ENCODE assay signal across 15 cellular contexts in the genomic region with DNA sequence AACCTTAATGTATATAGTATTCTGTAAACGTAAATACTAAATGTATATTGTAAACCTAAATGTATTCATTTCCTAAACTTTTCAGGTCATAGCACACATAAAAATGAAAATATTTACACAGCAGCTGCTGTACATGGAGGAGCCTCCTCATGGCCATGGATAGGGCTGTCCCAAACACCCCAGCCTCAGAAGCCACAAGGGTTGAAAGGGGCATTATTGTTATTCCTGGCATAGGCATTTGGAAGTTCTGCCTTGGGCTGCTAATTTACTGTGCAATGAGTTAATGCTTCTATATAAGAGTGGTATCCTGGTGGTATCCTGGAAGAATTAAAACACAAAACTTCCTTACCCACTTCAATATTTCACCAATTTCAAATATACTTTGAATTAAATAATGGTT.
DNase-seq lines count a peak whose midpoint lies in the region; ATAC-seq and TF ChIP-seq lines count a peak whose summit lies in the region.
"Had no signal": no experiment of that assay in that cellular context is flagged by ENCODE, and none has a peak within 500 bp of the region (broad histone marks: within the 10 kb centered on the region; RNA-seq: fewer than 3 reads in every experiment).

No MANE protein-coding gene starts in this region.

- no peak overlapping the region for H3K9ac ChIP-seq in IMR-90 (ENCODE audit: low read depth, low read length)
- H3K9ac ChIP-seq: BLaER1 treated with 17β-estradiol and CSF1 and Interleukin-3, amounts not matched to agents 10 nM and 100 nM had no signal

- H2AFZ ChIP-seq in IMR-90 (replicated peaks; ENCODE audit: low read length, poor library complexity) = no peak overlapping the region
- H2AFZ ChIP-seq in hepatocyte = no peak overlapping the region

- ATAC-seq in IMR-90 (ENCODE audit: low read depth) (peak; percentile 45), heart left ventricle (no peak), WTC11 (no peak)
- ATAC-seq: HepG2 had no signal

- H3K14ac ChIP-seq in IMR-90 (replicated peaks; ENCODE audit: low read depth, low read length) = no peak overlapping the region

- H3K36me3 Mint-ChIP-seq in HFFc6 (ENCODE audit: low read depth) (no peaks in the 10 kb centered on the region), WTC11 (no peaks in the 10 kb centered on the region)

- H3K27ac ChIP-seq in IMR-90 (ENCODE audit: insufficient read depth, low read length) (no peak overlapping the region), SJCRH30 (no peak overlapping the region), hepatocyte (peak overlapping the region; percentile 92), heart left ventricle (no peak overlapping the region), testis (no peak overlapping the region)
- H3K27ac ChIP-seq: 22Rv1; BLaER1 treated with 17β-estradiol and CSF1 and Interleukin-3, amounts not matched to agents 10 nM and 100 nM had no signal

- no peaks in the 10 kb centered on the region; the same call in 1 of the 2 replicates for H3K27me3 Mint-ChIP-seq in HFFc6 (ENCODE audit: insufficient read depth)
- H3K27me3 Mint-ChIP-seq in WTC11 (ENCODE audit: low read depth) = no peaks in the 10 kb centered on the region
- H3K27me3 Mint-ChIP-seq: CD4-positive, alpha-beta T cell had no signal

- no peak for TF ChIP-seq RAD21 in IMR-90 (IDR thresholded peaks at IDR 0.05; ENCODE audit: low read length)

- H4K91ac ChIP-seq in IMR-90 (ENCODE audit: insufficient read depth, low read depth, low read length) = no peak overlapping the region

- H3K79me2 ChIP-seq in hepatocyte = no peaks in the 10 kb centered on the region

- DNase-seq in AG10803 (ENCODE audit: low read depth) (peak; percentile 9), IMR-90 (peak; percentile 7), SJCRH30 (peak; percentile 16 to 57), hepatocyte (ENCODE audit: low spot score) (no peak), heart left ventricle (no peak), HFFc6 (no peak), WTC11 (ENCODE audit: low spot score) (no peak), testis (no peak)
- DNase-seq: CD4-positive, alpha-beta T cell; DMS79; GF-D8; HCEC 1CT had no signal

- no peak overlapping the region for H3K23ac ChIP-seq in IMR-90 (ENCODE audit: low read depth, low read length)

- H3K4me1 ChIP-seq in IMR-90 (ENCODE audit: control insufficient read depth, insufficient read depth, low read length) (peaks cover 4% of the 10 kb centered on the region), SJCRH30 (peaks cover 41% of the 10 kb centered on the region), hepatocyte (ENCODE audit: insufficient read depth) (peaks cover 23% of the 10 kb centered on the region), heart left ventricle (peaks cover 0 to 7% (median 0%) of the 10 kb centered on the region in 12 donors), testis (peaks cover 14% of the 10 kb centered on the region)
- H3K4me1 ChIP-seq: BLaER1 treated with 17β-estradiol and CSF1 and Interleukin-3, amounts not matched to agents 10 nM and 100 nM had no signal

- no peak overlapping the region for H4K8ac ChIP-seq in IMR-90 (ENCODE audit: low read depth in 2 of 2, low read length in 2 of 2)

- H3K27ac Mint-ChIP-seq in HFFc6 (no peak overlapping the region), WTC11 (no peak overlapping the region)
- H3K27ac Mint-ChIP-seq: CD4-positive, alpha-beta T cell had no signal

- H3K9me1 ChIP-seq in IMR-90 (ENCODE audit: insufficient read depth, low read length) = peaks cover 4% of the 10 kb centered on the region

- no peaks in the 10 kb centered on the region for H3K79me1 ChIP-seq in IMR-90 (ENCODE audit: low read depth in 1 of 2, low read length in 2 of 2)

- H3K18ac ChIP-seq in IMR-90 (ENCODE audit: low read depth, low read length) = no peak overlapping the region

- no peak overlapping the region for H3K4me3 ChIP-seq in AG10803 (ENCODE audit: low read length)
- no peak overlapping the region for H3K4me3 ChIP-seq in IMR-90 (ENCODE audit: insufficient read depth, low read depth, low read length)
- no peak overlapping the region for H3K4me3 ChIP-seq in SJCRH30
- no peak overlapping the region for H3K4me3 ChIP-seq in hepatocyte
- H3K4me3 ChIP-seq in heart left ventricle = no peak overlapping the region
- H3K4me3 ChIP-seq in testis = no peak overlapping the region
- H3K4me3 ChIP-seq: BLaER1 treated with 17β-estradiol and CSF1 and Interleukin-3, amounts not matched to agents 10 nM and 100 nM had no signal

- TF ChIP-seq CTCF in AG10803 (conservative IDR thresholded peaks at IDR 0.05; ENCODE audit: low read length) (no peak), IMR-90 (conservative IDR thresholded peaks at IDR 0.05; ENCODE audit: low read depth, low read length) (no peak), hepatocyte (IDR thresholded peaks at IDR 0.05; ENCODE audit: poor library complexity) (no peak), heart left ventricle (IDR thresholded peaks at IDR 0.05) (no peak), HFFc6 (IDR thresholded peaks at IDR 0.05) (no peak), WTC11 (IDR thresholded peaks at IDR 0.05) (no peak), testis (IDR thresholded peaks at IDR 0.05) (no peak)

- H3K4me3 Mint-ChIP-seq in HFFc6 = no peak overlapping the region
- H3K4me3 Mint-ChIP-seq in WTC11 = no peak overlapping the region
- H3K4me3 Mint-ChIP-seq: CD4-positive, alpha-beta T cell had no signal

- no peak overlapping the region for H2BK5ac ChIP-seq in IMR-90 (ENCODE audit: low read depth, low read length, poor library complexity, severe bottlenecking)

- WGBS in IMR-90 (ENCODE audit: extremely low coverage in 2 of 2, insufficient read length in 1 of 2), 2 experiments = no CpG with 5 or more reads among the region's 1 CpG
- 0% methylated on average over 1 of the region's 1 CpG for WGBS in hepatocyte (ENCODE audit: low lambda C conversion rate, missing lambda C conversion rate)
- 0 to 3% (median 0%) methylated on average over 1 of the region's 1 CpG for WGBS in heart left ventricle, 4 donors
- WGBS in testis, 2 donors = 0% methylated on average over 1 of the region's 1 CpG

- TF ChIP-seq POLR2A in IMR-90 (IDR thresholded peaks at IDR 0.05; ENCODE audit: low read depth, low read length) (no peak), heart left ventricle (IDR thresholded peaks at IDR 0.05) (no peak), testis (IDR thresholded peaks at IDR 0.05) (no peak)

- H3K56ac ChIP-seq in IMR-90 (ENCODE audit: extremely low read depth, insufficient read depth, low read length) = no peak overlapping the region

- no peaks in the 10 kb centered on the region for H3K9me2 ChIP-seq in hepatocyte (replicated peaks; ENCODE audit: insufficient read depth)

- dilution Hi-C loops in IMR-90 (cut with HindIII; ENCODE audit: low sequenced_read_pairs, unreplicated experiment) = no loop called here

- H3K9me3 ChIP-seq in IMR-90 (ENCODE audit: control insufficient read depth, insufficient read depth, low read length) (no peaks in the 10 kb centered on the region), SJCRH30 (replicated peaks) (no peaks in the 10 kb centered on the region; the same call in 1 of the 2 replicates), hepatocyte (ENCODE audit: low read depth) (no peaks in the 10 kb centered on the region), heart left ventricle (peaks cover 0 to 4% (median 0%) of the 10 kb centered on the region in 12 donors), testis (no peaks in the 10 kb centered on the region)
- H3K9me3 ChIP-seq: BLaER1 treated with 17β-estradiol and CSF1 and Interleukin-3, amounts not matched to agents 10 nM and 100 nM had no signal

- H2BK20ac ChIP-seq in IMR-90 (ENCODE audit: low read depth, low read length) = no peak overlapping the region

- H3K36me3 ChIP-seq in IMR-90 (ENCODE audit: control insufficient read depth, insufficient read depth, low read length) = peaks cover 2% of the 10 kb centered on the region
- no peaks in the 10 kb centered on the region for H3K36me3 ChIP-seq in SJCRH30
- no peaks in the 10 kb centered on the region for H3K36me3 ChIP-seq in hepatocyte (replicated peaks; ENCODE audit: insufficient read depth, low read depth)
- H3K36me3 ChIP-seq in heart left ventricle = no peaks in the 10 kb centered on the region
- H3K36me3 ChIP-seq in testis (ENCODE audit: low read depth, missing control alignments) = no peaks in the 10 kb centered on the region
- H3K36me3 ChIP-seq: BLaER1 treated with 17β-estradiol and CSF1 and Interleukin-3, amounts not matched to agents 10 nM and 100 nM had no signal

- POLR2A ChIA-PET in IMR-90 (lab: Charles Lee; ENCODE audit: unreplicated experiment) = interaction anchor here (0.6 kb wide), 1 partner anchor 247 kb away, joined by 3 read pairs; no protein-coding TSS in a partner anchor
- POLR2A ChIA-PET in WTC11 (lab: Charles Lee) = no interaction called here

- in situ Hi-C loops in IMR-90 (cut with MboI; ENCODE audit: low sequenced_read_pairs) = no loop called here

- H3K27me3 ChIP-seq in IMR-90 (ENCODE audit: control insufficient read depth, insufficient read depth, low read length) = no peaks in the 10 kb centered on the region
- no peaks in the 10 kb centered on the region for H3K27me3 ChIP-seq in SJCRH30
- no peaks in the 10 kb centered on the region for H3K27me3 ChIP-seq in hepatocyte
- H3K27me3 ChIP-seq in heart left ventricle = no peaks in the 10 kb centered on the region
- no peaks in the 10 kb centered on the region for H3K27me3 ChIP-seq in testis
- H3K27me3 ChIP-seq: BLaER1 treated with 17β-estradiol and CSF1 and Interleukin-3, amounts not matched to agents 10 nM and 100 nM had no signal

- no peak overlapping the region for H3K4ac ChIP-seq in IMR-90 (ENCODE audit: low read depth, low read length)

- BruUV-seq in IMR-90 (replicated peaks; lab: Mats Ljungman, UMichigan) = no TSS peak

- H4K20me1 ChIP-seq in IMR-90 (ENCODE audit: insufficient read depth, low read length) = no peaks in the 10 kb centered on the region
- H4K20me1 ChIP-seq in hepatocyte (ENCODE audit: insufficient read depth, poor library complexity, severe bottlenecking) = no peaks in the 10 kb centered on the region
- H4K20me1 ChIP-seq: BLaER1 treated with 17β-estradiol and CSF1 and Interleukin-3, amounts not matched to agents 10 nM and 100 nM had no signal

- H3K9me3 Mint-ChIP-seq in HFFc6 (peaks cover 15% of the 10 kb centered on the region), WTC11 (no peaks in the 10 kb centered on the region)

- H3K4me2 ChIP-seq in IMR-90 (ENCODE audit: low read depth, low read length) = no peak overlapping the region
- no peak overlapping the region for H3K4me2 ChIP-seq in hepatocyte
- H3K4me2 ChIP-seq: BLaER1 treated with 17β-estradiol and CSF1 and Interleukin-3, amounts not matched to agents 10 nM and 100 nM had no signal

- CTCF ChIA-PET in IMR-90 (lab: Yijun Ruan, JAX) (no interaction called here), WTC11 (lab: Charles Lee) (interaction anchor here (1.2 kb wide), 1 partner anchor 223 kb away, joined by 3 read pairs; no protein-coding TSS in a partner anchor)

- no peak overlapping the region for H2BK15ac ChIP-seq in IMR-90 (ENCODE audit: low read depth, low read length)

- intact Hi-C loops in IMR-90 (cut with micrococcal nuclease) (no loop called here), heart left ventricle (cut with DNase I) (no loop called here), testis (cut with DNase I; ENCODE audit: low total_unique reads) (no loop called here)

- no peak overlapping the region for H4K5ac ChIP-seq in IMR-90 (ENCODE audit: low read depth, low read length)

- H2AK5ac ChIP-seq in IMR-90 (ENCODE audit: low read depth, low read length) = no peak overlapping the region

- H3K4me1 Mint-ChIP-seq in HFFc6 (ENCODE audit: low read depth) (peaks cover 10% of the 10 kb centered on the region), WTC11 (no peaks in the 10 kb centered on the region)

- no peak overlapping the region for H2AK9ac ChIP-seq in IMR-90 (replicated peaks; ENCODE audit: low read depth, low read length, poor library complexity)

- no peak overlapping the region for H2BK120ac ChIP-seq in IMR-90 (ENCODE audit: low read depth, low read length)

Comparison
In these comparisons a context has a peak if more than half of its experiments do, and no peak if none do; other contexts are left out.
1. DNase-seq: peak in AG10803 (single experiment), IMR-90 (single experiment) and SJCRH30 (2 of 2); none in hepatocyte (single experiment), heart left ventricle (0 of 5), HFFc6 (single experiment), WTC11 (single experiment) and testis (single experiment).